ENCODE assay signal across 9 cellular contexts in the genomic region with DNA sequence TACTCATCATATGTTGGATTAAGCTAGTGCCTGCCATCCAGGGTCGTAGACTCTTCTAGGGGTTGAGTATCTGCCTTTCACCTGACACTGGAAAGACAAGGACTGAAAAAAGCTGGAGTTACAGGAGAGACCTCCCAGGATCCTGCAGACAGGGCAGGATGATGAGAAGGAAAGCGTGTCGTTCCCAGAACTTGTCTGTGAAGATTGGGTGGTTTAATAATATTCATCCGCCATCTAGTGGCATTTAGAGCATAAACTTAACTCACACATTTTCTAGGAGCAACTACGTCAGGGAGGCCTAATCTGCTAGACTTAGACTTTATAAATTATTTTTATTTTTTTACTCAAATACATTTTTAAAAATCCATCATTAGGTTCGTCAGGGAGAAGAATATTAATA. TPM values are rescaled to one million over a fixed set of nuclear protein-coding genes. Genes with fewer than 3 reads are reported as not detected.
DNase-seq lines count a peak whose midpoint lies in the region; ATAC-seq, FAIRE-seq and TF ChIP-seq lines count a peak whose summit lies in the region.
"Had no signal": no experiment of that assay in that cellular context is flagged by ENCODE, and none has a peak within 500 bp of the region (broad histone marks: within the 10 kb centered on the region; RNA-seq: fewer than 3 reads in every experiment).

No MANE protein-coding gene starts in this region.

- H3K36me3 ChIP-seq in brain microvascular endothelial cell (replicated peaks) (no peaks in the 10 kb centered on the region), kidney epithelial cell (ENCODE audit: control insufficient read depth, insufficient read depth, low read length) (no peaks in the 10 kb centered on the region), upper lobe of left lung (no peaks in the 10 kb centered on the region)

- no peaks in the 10 kb centered on the region for H3K27me3 ChIP-seq in brain microvascular endothelial cell (replicated peaks)
- peaks cover 8% of the 10 kb centered on the region for H3K27me3 ChIP-seq in kidney epithelial cell (ENCODE audit: control insufficient read depth, insufficient read depth, low read length)
- peaks cover 0 to 5% (median 0%) of the 10 kb centered on the region in 4 donors for H3K27me3 ChIP-seq in upper lobe of left lung

- H3K4me1 ChIP-seq in upper lobe of left lung = peaks cover 12 to 27% (median 19%) of the 10 kb centered on the region in 4 donors

- H3K27ac ChIP-seq in brain microvascular endothelial cell = no peak overlapping the region
- no peak overlapping the region for H3K27ac ChIP-seq in upper lobe of left lung

- DNase-seq in DMS53 (lab: John Stamatoyannopoulos, UW) = peak; percentile 83
- peak; percentile 26 for DNase-seq in H54 (ENCODE audit: insufficient read length, low spot score)
- DNase-seq in NCI-H2227 (lab: John Stamatoyannopoulos, UW; ENCODE audit: unreplicated experiment) = peak; percentile 45
- peak; percentile 42 for DNase-seq in brain microvascular endothelial cell
- DNase-seq in kidney epithelial cell (ENCODE audit: low read depth) = no peak
- DNase-seq in upper lobe of left lung = no peak
- DNase-seq in activated naive CD4-positive, alpha-beta T cell (lab: John Stamatoyannopoulos, UW) = no peak
- no peak for DNase-seq in activated T-cell treated with anti-CD3 and anti-CD28 coated beads, Interleukin-2, amount 50 U/mL, for 72 hours
- DNase-seq: activated B cell treated with CpG ODN at 0.5 μM for 24 hours had no signal

- H3K4me3 Mint-ChIP-seq in activated T-cell treated with anti-CD3 and anti-CD28 coated beads, Interleukin-2, amount 50 U/mL, for 72 hours = no peak overlapping the region
- H3K4me3 Mint-ChIP-seq: activated B cell treated with CpG ODN at 0.5 μM for 24 hours had no signal

- no peaks in the 10 kb centered on the region for H3K9me3 Mint-ChIP-seq in activated T-cell treated with anti-CD3 and anti-CD28 coated beads, Interleukin-2, amount 50 U/mL, for 72 hours
- H3K9me3 Mint-ChIP-seq: activated B cell treated with CpG ODN at 0.5 μM for 24 hours had no signal

- H3K4me3 ChIP-seq in brain microvascular endothelial cell (ENCODE audit: low read depth, low read length) (no peak overlapping the region), kidney epithelial cell (ENCODE audit: low read depth, low read length) (no peak overlapping the region), upper lobe of left lung (no peak overlapping the region)

- H3K36me3 Mint-ChIP-seq in activated T-cell treated with anti-CD3 and anti-CD28 coated beads, Interleukin-2, amount 50 U/mL, for 72 hours (ENCODE audit: insufficient read depth in 2 of 2) = no peaks in the 10 kb centered on the region

- WGBS in upper lobe of left lung, 2 donors = 9 to 15% methylated on average over 6 of the region's 6 CpGs

- no peak for TF ChIP-seq POLR2A in H54 (IDR thresholded peaks at IDR 0.05; ENCODE audit: low read depth, low read length)
- no peak for TF ChIP-seq POLR2A in upper lobe of left lung (IDR thresholded peaks at IDR 0.05)

- in situ Hi-C loops in brain microvascular endothelial cell (cut with HindIII; ENCODE audit: low pct_ligation_motif_present, low sequenced_read_pairs) = loop anchor here (25.0 kb wide), 1 partner anchor 316 kb away; no protein-coding TSS in a partner anchor

- H3K9me3 ChIP-seq in upper lobe of left lung = no peaks in the 10 kb centered on the region

- TF ChIP-seq CTCF in brain microvascular endothelial cell (IDR thresholded peaks at IDR 0.05; ENCODE audit: low read depth, low read length, missing control alignments) = peak; percentile 50
- TF ChIP-seq CTCF in kidney epithelial cell (IDR thresholded peaks at IDR 0.05; ENCODE audit: insufficient read depth, low read length, poor library complexity, severe bottlenecking) = peak; percentile 46
- TF ChIP-seq CTCF in upper lobe of left lung (IDR thresholded peaks at IDR 0.05) = peak; percentile 37 to 75 (median 62)

- H3K27ac Mint-ChIP-seq in activated T-cell treated with anti-CD3 and anti-CD28 coated beads, Interleukin-2, amount 50 U/mL, for 72 hours = no peak overlapping the region
- H3K27ac Mint-ChIP-seq: activated B cell treated with CpG ODN at 0.5 μM for 24 hours had no signal

- TF ChIP-seq EP300 in upper lobe of left lung (IDR thresholded peaks at IDR 0.05) = no peak

- peak in 1 of 2 donors; percentile 71 for ATAC-seq in upper lobe of left lung (ENCODE audit: low FRiP score in 2 of 2)
- ATAC-seq in activated T-cell treated with anti-CD3 and anti-CD28 coated beads, Interleukin-2, amount 50 U/mL, for 72 hours (replicated peaks in 1 of 2) = no peak

- FAIRE-seq in H54 (lab: Jason Lieb, UNC) = no peak

- peaks cover 36% of the 10 kb centered on the region for H3K27me3 Mint-ChIP-seq in activated T-cell treated with anti-CD3 and anti-CD28 coated beads, Interleukin-2, amount 50 U/mL, for 72 hours (ENCODE audit: low read depth)

- H3K4me1 Mint-ChIP-seq in activated T-cell treated with anti-CD3 and anti-CD28 coated beads, Interleukin-2, amount 50 U/mL, for 72 hours (ENCODE audit: low read depth) = peaks cover 16% of the 10 kb centered on the region

RNA-seq across cellular contexts. Expression of gene ADRB1, which starts 59.6 kb away (rescaled TPM):
- total RNA-seq in kidney epithelial cell (0.04 and 0.21 TPM in 2 replicates), upper lobe of left lung (10 to 100 TPM; 18.9 to 37.2 (median 26.8) TPM)
- not detected for total RNA-seq in activated T-cell treated with anti-CD3 and anti-CD28 coated beads, Interleukin-2, amount 50 U/mL, for 72 hours
- total RNA-seq: activated B cell treated with CpG ODN at 0.5 μM for 24 hours had no signal

Comparison
In these comparisons a context has a peak if more than half of its experiments do, and no peak if none do; other contexts are left out.
1. DNase-seq: peak in DMS53 (single experiment), H54 (single experiment), NCI-H2227 (single experiment) and brain microvascular endothelial cell (single experiment); none in kidney epithelial cell (single experiment), upper lobe of left lung (0 of 2), activated naive CD4-positive, alpha-beta T cell (0 of 4) and activated T-cell treated with anti-CD3 and anti-CD28 coated beads, Interleukin-2, amount 50 U/mL, for 72 hours (0 of 2).
2. RNA of gene ADRB1, which starts 59.6 kb away (total RNA-seq): 18.9 to 37.2 TPM in upper lobe of left lung; not detected in activated T-cell treated with anti-CD3 and anti-CD28 coated beads, Interleukin-2, amount 50 U/mL, for 72 hours and 0.04 to 0.21 TPM in kidney epithelial cell; every median in the first group is over 10 times any median in the second.
3. Peak in every context shown above with its lines, with median percentiles within 50 percentile points of each other: CTCF ChIP-seq.